15 cellular contexts compared by ENCODE assay signal in the genomic region with DNA sequence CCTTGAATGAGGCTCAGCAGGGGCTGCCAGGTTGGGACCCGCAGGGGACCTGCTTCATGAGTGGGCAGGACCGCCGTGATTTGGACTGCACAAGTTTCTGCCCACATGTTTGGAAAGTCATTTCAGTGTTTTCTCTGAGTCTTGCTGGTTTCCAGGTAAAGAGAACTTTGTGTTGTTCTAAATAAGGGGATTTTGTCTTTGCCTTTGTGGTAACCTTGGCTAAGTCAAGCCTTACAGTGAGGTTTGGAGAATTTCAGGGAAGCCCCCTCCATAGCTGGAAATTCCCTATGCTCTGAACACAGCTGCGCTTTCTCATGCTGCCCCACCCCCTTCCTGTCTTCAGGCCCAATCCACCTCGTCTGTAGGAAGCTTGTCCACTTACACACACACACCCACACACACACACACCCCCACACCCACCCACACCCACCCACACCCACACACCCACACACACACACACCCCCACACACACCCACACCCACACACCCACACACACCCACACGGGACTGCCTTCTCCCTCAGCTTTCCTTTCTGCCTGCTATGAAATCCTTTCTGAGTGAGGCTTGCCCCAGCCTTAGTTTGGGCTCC.
A peak's percentile ranks its signal among the peaks of the same experiment; 100 is the strongest.
DNase-seq lines count a peak whose midpoint lies in the region; ATAC-seq and TF ChIP-seq lines count a peak whose summit lies in the region.
"Had no signal": no experiment of that assay in that cellular context is flagged by ENCODE, and none has a peak within 500 bp of the region (broad histone marks: within the 10 kb centered on the region; RNA-seq: fewer than 3 reads in every experiment).

No MANE protein-coding gene starts in this region.

- no peak overlapping the region for H3K27ac ChIP-seq in mesenchymal stem cell (ENCODE audit: low read length, poor library complexity, severe bottlenecking)
- H3K27ac ChIP-seq: adrenal gland, BLaER1, heart left ventricle, sigmoid colon, suprapubic skin had no signal

- H3K18ac ChIP-seq in mesenchymal stem cell (ENCODE audit: low read depth in 1 of 2, low read length in 2 of 2): no peak overlapping the region

- H2BK15ac ChIP-seq in mesenchymal stem cell (ENCODE audit: low read depth, poor library complexity, severe bottlenecking): no peak overlapping the region

- no peaks in the 10 kb centered on the region for H3K79me1 ChIP-seq in mesenchymal stem cell (replicated peaks; ENCODE audit: low read length, poor library complexity, severe bottlenecking)

- no peak overlapping the region for H3K4me2 ChIP-seq in mesenchymal stem cell (ENCODE audit: low read length, poor library complexity, severe bottlenecking)
- H3K4me2 ChIP-seq: BLaER1 had no signal

- H3K9ac ChIP-seq in mesenchymal stem cell (ENCODE audit: low read length): no peak overlapping the region
- H3K9ac ChIP-seq: BLaER1 had no signal

- ATAC-seq in GM19043 (IDR thresholded peaks at IDR 0.05; ENCODE audit: low read depth, unreplicated experiment) (peak; percentile 48), HG03432 (IDR thresholded peaks at IDR 0.05; ENCODE audit: unreplicated experiment) (peak; percentile 72), left colon (peak; percentile 30), GM21423 (IDR thresholded peaks at IDR 0.05; ENCODE audit: unreplicated experiment) (no peak)
- ATAC-seq: HCT116, heart left ventricle, Panc1 had no signal

- no peak overlapping the region for H3K4ac ChIP-seq in mesenchymal stem cell (ENCODE audit: low read depth in 1 of 2, low read length in 2 of 2)

- no peak for TF ChIP-seq CTCF in GM10266 (IDR thresholded peaks at IDR 0.05; ENCODE audit: control insufficient read depth, insufficient read depth, low read depth, missing control alignments)

- no peaks in the 10 kb centered on the region for H3K9me3 ChIP-seq in mesenchymal stem cell (ENCODE audit: control insufficient read depth, low read length)
- H3K9me3 ChIP-seq: adrenal gland, BLaER1, heart left ventricle, sigmoid colon, suprapubic skin had no signal

- no peaks in the 10 kb centered on the region for H3K36me3 ChIP-seq in mesenchymal stem cell (ENCODE audit: control insufficient read depth in 1 of 2, insufficient read depth in 2 of 2, low read depth in 1 of 2, low read length in 2 of 2)
- H3K36me3 ChIP-seq: adrenal gland, BLaER1, heart left ventricle, sigmoid colon, suprapubic skin had no signal

- H3K23ac ChIP-seq in mesenchymal stem cell (ENCODE audit: low read length in 2 of 2): no peak overlapping the region

- H2BK5ac ChIP-seq in mesenchymal stem cell (ENCODE audit: low read depth, low read length, poor library complexity, severe bottlenecking): no peak overlapping the region

- no peak overlapping the region for H3K14ac ChIP-seq in mesenchymal stem cell (ENCODE audit: low read length in 2 of 2)

- H4K8ac ChIP-seq in mesenchymal stem cell (ENCODE audit: low read length): no peak overlapping the region

- no peak overlapping the region for H2BK12ac ChIP-seq in mesenchymal stem cell (ENCODE audit: low read length in 2 of 2)

- H3K27me3 ChIP-seq in mesenchymal stem cell (ENCODE audit: control insufficient read depth in 1 of 2, insufficient read depth in 1 of 2, low read length in 2 of 2): peaks cover 47 to 81% of the 10 kb centered on the region in 2 experiments
- H3K27me3 ChIP-seq: adrenal gland, BLaER1, sigmoid colon, suprapubic skin had no signal

- 68% methylated on average over 6 of the region's 6 CpGs for WGBS in mesenchymal stem cell

- intact Hi-C loops in left colon (cut with DNase I, micrococcal nuclease): no loop called here

- no peak overlapping the region for H2BK120ac ChIP-seq in mesenchymal stem cell (ENCODE audit: low read depth, low read length)

- H3K4me3 ChIP-seq in mesenchymal stem cell (ENCODE audit: insufficient read depth in 1 of 2, low read depth in 1 of 2, low read length in 2 of 2): no peak overlapping the region
- H3K4me3 ChIP-seq: adrenal gland, BLaER1, heart left ventricle, sigmoid colon, suprapubic skin had no signal

- no peak overlapping the region for H4K91ac ChIP-seq in mesenchymal stem cell (ENCODE audit: low read length)

- peak; percentile 60 for DNase-seq in GM10266 (ENCODE audit: extremely low spot score)
- DNase-seq in left colon: no peak
- no peak for DNase-seq in NCI-H2196 treated with DMSO at 0.1 percent for 48 hours (lab: John Stamatoyannopoulos, UW; ENCODE audit: unreplicated experiment)
- no peak for DNase-seq in mesenchymal stem cell
- no peak for DNase-seq in NCI-H69 (lab: John Stamatoyannopoulos, UW)
- DNase-seq: adrenal gland, sigmoid colon had no signal

- H3K4me1 ChIP-seq in mesenchymal stem cell (ENCODE audit: control insufficient read depth, insufficient read depth, low read depth, low read length): no peaks in the 10 kb centered on the region
- H3K4me1 ChIP-seq: adrenal gland, sigmoid colon, suprapubic skin had no signal

- H2AK5ac ChIP-seq in mesenchymal stem cell (ENCODE audit: low read length, severe bottlenecking): no peak overlapping the region

- no peak overlapping the region for H2AFZ ChIP-seq in mesenchymal stem cell (ENCODE audit: low read depth, low read length)
